1 cellular context compared by ENCODE assay signal in the genomic region with DNA sequence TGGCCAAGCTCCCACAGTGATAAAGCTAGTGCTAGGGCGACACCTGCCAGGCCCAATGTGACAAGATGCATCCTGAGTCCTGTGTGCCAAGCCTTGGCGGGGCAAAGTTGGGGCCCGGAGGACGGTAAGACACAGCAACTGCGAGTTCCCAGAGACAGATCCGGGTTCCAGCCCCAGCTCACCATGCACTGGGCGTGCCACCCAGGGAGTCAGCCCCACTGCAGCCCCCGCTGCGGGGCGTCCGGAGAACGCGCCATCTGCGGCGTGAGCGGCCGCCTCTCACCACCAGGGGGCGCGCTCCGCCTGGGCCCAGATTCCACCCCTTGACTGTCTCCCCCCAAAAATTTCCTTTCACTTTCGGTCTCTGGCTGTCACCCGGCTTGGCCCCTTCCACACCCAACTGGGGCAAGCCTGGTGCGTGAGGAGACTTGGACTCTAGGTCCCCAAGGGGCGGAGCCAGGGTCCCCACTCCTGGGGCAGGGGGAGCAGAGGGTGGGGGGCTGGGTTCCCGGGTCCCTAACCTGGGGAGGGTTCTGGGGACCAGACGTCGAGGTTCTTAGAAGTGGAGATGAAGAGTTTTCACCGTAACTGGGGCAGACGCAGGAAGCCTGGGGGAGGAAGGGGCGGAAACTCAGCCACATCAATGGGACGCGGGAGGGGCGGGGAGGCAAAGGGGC.
TF ChIP-seq lines count a peak whose summit lies in the region.

A gene with protein sequence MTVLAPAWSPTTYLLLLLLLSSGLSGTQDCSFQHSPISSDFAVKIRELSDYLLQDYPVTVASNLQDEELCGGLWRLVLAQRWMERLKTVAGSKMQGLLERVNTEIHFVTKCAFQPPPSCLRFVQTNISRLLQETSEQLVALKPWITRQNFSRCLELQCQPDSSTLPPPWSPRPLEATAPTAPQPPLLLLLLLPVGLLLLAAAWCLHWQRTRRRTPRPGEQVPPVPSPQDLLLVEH (plus strand): TSS at position 348 of the 677 bp plus-strand sequence. CDS start 425 bp downstream, outside the sequence.

TF ChIP-seq in HepG2, 621 proteins besides CTCF, POLR2A, EP300 and RAD21 (continued from another document and continues in another):
- TF ChIP-seq, protein P1, sequence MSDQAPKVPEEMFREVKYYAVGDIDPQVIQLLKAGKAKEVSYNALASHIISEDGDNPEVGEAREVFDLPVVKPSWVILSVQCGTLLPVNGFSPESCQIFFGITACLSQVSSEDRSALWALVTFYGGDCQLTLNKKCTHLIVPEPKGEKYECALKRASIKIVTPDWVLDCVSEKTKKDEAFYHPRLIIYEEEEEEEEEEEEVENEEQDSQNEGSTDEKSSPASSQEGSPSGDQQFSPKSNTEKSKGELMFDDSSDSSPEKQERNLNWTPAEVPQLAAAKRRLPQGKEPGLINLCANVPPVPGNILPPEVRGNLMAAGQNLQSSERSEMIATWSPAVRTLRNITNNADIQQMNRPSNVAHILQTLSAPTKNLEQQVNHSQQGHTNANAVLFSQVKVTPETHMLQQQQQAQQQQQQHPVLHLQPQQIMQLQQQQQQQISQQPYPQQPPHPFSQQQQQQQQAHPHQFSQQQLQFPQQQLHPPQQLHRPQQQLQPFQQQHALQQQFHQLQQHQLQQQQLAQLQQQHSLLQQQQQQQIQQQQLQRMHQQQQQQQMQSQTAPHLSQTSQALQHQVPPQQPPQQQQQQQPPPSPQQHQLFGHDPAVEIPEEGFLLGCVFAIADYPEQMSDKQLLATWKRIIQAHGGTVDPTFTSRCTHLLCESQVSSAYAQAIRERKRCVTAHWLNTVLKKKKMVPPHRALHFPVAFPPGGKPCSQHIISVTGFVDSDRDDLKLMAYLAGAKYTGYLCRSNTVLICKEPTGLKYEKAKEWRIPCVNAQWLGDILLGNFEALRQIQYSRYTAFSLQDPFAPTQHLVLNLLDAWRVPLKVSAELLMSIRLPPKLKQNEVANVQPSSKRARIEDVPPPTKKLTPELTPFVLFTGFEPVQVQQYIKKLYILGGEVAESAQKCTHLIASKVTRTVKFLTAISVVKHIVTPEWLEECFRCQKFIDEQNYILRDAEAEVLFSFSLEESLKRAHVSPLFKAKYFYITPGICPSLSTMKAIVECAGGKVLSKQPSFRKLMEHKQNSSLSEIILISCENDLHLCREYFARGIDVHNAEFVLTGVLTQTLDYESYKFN (CRISPR knock-in tag; conservative IDR thresholded peaks at IDR 0.05): 0 out of 2 replicates have a peak, but pooled peaks have one; percentile 31
- TF ChIP-seq, protein P2, sequence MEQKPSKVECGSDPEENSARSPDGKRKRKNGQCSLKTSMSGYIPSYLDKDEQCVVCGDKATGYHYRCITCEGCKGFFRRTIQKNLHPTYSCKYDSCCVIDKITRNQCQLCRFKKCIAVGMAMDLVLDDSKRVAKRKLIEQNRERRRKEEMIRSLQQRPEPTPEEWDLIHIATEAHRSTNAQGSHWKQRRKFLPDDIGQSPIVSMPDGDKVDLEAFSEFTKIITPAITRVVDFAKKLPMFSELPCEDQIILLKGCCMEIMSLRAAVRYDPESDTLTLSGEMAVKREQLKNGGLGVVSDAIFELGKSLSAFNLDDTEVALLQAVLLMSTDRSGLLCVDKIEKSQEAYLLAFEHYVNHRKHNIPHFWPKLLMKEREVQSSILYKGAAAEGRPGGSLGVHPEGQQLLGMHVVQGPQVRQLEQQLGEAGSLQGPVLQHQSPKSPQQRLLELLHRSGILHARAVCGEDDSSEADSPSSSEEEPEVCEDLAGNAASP (CRISPR knock-in tag; IDR thresholded peaks at IDR 0.05; ENCODE audit: borderline replicate concordance): peak; percentile 50; the same call in 1 of the 2 replicates
- TF ChIP-seq GABPB1 (CRISPR knock-in tag; IDR thresholded peaks at IDR 0.05) (peak; percentile 69; the same call in 1 of the 2 replicates), REPIN1 (CRISPR knock-in tag; IDR thresholded peaks at IDR 0.05; ENCODE audit: borderline replicate concordance, low read depth) (0 out of 2 replicates have a peak, but pooled peaks have one; percentile 26), ASH2L (IDR thresholded peaks at IDR 0.05; ENCODE audit: insufficient read length, low read depth, low read length) (peak; percentile 59), HCFC1 (IDR thresholded peaks at IDR 0.05; ENCODE audit: low read depth, low read length) (no peak), ZNF83 (CRISPR knock-in tag; IDR thresholded peaks at IDR 0.05; ENCODE audit: borderline replicate concordance) (0 out of 2 replicates have a peak, but pooled peaks have one; percentile 34), ZNF317 (CRISPR knock-in tag; IDR thresholded peaks at IDR 0.05) (no peak), NFKB2 (CRISPR knock-in tag; IDR thresholded peaks at IDR 0.05; ENCODE audit: borderline replicate concordance) (no peak), GATAD2A (CRISPR knock-in tag; IDR thresholded peaks at IDR 0.05) (peak; percentile 49; the same call in 1 of the 2 replicates), ZBTB7B (CRISPR knock-in tag; IDR thresholded peaks at IDR 0.05) (peak; percentile 78), SIN3B (IDR thresholded peaks at IDR 0.05; ENCODE audit: low read length) (no peak), ETV5 (CRISPR knock-in tag; IDR thresholded peaks at IDR 0.05; ENCODE audit: borderline replicate concordance) (0 out of 2 replicates have a peak, but pooled peaks have one; percentile 12), KLF13 (CRISPR knock-in tag; IDR thresholded peaks at IDR 0.05) (0 out of 2 replicates have a peak, but pooled peaks have one; percentile 49), ZFX (CRISPR knock-in tag; IDR thresholded peaks at IDR 0.05; ENCODE audit: low read depth) (peak; percentile 65), TEAD3 (CRISPR knock-in tag; optimal IDR thresholded peaks at IDR 0.05; ENCODE audit: borderline replicate concordance) (peak; percentile 59), PITX1 (CRISPR knock-in tag; IDR thresholded peaks at IDR 0.05) (peak; percentile 48; the same call in 1 of the 2 replicates), ZNF788 (CRISPR knock-in tag; IDR thresholded peaks at IDR 0.05; ENCODE audit: borderline replicate concordance) (peak; percentile 61; the same call in 1 of the 2 replicates), HDAC2 (CRISPR knock-in tag; IDR thresholded peaks at IDR 0.05) (peak; percentile 50), ARNTL (CRISPR knock-in tag; IDR thresholded peaks at IDR 0.05) (peak; percentile 41; the same call in 1 of the 2 replicates), GPN1 (CRISPR knock-in tag; IDR thresholded peaks at IDR 0.05; ENCODE audit: borderline replicate concordance) (peak; percentile 74; the same call in 1 of the 2 replicates), HDAC1 (CRISPR knock-in tag; IDR thresholded peaks at IDR 0.05) (peak; percentile 58)
- TF ChIP-seq, protein P3, sequence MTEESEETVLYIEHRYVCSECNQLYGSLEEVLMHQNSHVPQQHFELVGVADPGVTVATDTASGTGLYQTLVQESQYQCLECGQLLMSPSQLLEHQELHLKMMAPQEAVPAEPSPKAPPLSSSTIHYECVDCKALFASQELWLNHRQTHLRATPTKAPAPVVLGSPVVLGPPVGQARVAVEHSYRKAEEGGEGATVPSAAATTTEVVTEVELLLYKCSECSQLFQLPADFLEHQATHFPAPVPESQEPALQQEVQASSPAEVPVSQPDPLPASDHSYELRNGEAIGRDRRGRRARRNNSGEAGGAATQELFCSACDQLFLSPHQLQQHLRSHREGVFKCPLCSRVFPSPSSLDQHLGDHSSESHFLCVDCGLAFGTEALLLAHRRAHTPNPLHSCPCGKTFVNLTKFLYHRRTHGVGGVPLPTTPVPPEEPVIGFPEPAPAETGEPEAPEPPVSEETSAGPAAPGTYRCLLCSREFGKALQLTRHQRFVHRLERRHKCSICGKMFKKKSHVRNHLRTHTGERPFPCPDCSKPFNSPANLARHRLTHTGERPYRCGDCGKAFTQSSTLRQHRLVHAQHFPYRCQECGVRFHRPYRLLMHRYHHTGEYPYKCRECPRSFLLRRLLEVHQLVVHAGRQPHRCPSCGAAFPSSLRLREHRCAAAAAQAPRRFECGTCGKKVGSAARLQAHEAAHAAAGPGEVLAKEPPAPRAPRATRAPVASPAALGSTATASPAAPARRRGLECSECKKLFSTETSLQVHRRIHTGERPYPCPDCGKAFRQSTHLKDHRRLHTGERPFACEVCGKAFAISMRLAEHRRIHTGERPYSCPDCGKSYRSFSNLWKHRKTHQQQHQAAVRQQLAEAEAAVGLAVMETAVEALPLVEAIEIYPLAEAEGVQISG (CRISPR knock-in tag; IDR thresholded peaks at IDR 0.05): peak; percentile 85
- TF ChIP-seq, protein P4, sequence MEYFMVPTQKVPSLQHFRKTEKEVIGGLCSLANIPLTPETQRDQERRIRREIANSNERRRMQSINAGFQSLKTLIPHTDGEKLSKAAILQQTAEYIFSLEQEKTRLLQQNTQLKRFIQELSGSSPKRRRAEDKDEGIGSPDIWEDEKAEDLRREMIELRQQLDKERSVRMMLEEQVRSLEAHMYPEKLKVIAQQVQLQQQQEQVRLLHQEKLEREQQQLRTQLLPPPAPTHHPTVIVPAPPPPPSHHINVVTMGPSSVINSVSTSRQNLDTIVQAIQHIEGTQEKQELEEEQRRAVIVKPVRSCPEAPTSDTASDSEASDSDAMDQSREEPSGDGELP (IDR thresholded peaks at IDR 0.05; ENCODE audit: borderline replicate concordance, low read depth): peak; percentile 38; the same call in 1 of the 2 replicates
- TF ChIP-seq, protein P5, sequence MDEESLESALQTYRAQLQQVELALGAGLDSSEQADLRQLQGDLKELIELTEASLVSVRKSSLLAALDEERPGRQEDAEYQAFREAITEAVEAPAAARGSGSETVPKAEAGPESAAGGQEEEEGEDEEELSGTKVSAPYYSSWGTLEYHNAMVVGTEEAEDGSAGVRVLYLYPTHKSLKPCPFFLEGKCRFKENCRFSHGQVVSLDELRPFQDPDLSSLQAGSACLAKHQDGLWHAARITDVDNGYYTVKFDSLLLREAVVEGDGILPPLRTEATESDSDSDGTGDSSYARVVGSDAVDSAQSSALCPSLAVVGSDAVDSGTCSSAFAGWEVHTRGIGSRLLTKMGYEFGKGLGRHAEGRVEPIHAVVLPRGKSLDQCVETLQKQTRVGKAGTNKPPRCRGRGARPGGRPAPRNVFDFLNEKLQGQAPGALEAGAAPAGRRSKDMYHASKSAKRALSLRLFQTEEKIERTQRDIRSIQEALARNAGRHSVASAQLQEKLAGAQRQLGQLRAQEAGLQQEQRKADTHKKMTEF (CRISPR knock-in tag; IDR thresholded peaks at IDR 0.05): peak; percentile 42; the same call in 1 of the 2 replicates
- TF ChIP-seq, protein P6, sequence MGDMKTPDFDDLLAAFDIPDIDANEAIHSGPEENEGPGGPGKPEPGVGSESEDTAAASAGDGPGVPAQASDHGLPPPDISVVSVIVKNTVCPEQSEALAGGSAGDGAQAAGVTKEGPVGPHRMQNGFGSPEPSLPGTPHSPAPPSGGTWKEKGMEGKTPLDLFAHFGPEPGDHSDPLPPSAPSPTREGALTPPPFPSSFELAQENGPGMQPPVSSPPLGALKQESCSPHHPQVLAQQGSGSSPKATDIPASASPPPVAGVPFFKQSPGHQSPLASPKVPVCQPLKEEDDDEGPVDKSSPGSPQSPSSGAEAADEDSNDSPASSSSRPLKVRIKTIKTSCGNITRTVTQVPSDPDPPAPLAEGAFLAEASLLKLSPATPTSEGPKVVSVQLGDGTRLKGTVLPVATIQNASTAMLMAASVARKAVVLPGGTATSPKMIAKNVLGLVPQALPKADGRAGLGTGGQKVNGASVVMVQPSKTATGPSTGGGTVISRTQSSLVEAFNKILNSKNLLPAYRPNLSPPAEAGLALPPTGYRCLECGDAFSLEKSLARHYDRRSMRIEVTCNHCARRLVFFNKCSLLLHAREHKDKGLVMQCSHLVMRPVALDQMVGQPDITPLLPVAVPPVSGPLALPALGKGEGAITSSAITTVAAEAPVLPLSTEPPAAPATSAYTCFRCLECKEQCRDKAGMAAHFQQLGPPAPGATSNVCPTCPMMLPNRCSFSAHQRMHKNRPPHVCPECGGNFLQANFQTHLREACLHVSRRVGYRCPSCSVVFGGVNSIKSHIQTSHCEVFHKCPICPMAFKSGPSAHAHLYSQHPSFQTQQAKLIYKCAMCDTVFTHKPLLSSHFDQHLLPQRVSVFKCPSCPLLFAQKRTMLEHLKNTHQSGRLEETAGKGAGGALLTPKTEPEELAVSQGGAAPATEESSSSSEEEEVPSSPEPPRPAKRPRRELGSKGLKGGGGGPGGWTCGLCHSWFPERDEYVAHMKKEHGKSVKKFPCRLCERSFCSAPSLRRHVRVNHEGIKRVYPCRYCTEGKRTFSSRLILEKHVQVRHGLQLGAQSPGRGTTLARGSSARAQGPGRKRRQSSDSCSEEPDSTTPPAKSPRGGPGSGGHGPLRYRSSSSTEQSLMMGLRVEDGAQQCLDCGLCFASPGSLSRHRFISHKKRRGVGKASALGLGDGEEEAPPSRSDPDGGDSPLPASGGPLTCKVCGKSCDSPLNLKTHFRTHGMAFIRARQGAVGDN (CRISPR knock-in tag; IDR thresholded peaks at IDR 0.05): peak; percentile 75
- TF ChIP-seq, protein P7, sequence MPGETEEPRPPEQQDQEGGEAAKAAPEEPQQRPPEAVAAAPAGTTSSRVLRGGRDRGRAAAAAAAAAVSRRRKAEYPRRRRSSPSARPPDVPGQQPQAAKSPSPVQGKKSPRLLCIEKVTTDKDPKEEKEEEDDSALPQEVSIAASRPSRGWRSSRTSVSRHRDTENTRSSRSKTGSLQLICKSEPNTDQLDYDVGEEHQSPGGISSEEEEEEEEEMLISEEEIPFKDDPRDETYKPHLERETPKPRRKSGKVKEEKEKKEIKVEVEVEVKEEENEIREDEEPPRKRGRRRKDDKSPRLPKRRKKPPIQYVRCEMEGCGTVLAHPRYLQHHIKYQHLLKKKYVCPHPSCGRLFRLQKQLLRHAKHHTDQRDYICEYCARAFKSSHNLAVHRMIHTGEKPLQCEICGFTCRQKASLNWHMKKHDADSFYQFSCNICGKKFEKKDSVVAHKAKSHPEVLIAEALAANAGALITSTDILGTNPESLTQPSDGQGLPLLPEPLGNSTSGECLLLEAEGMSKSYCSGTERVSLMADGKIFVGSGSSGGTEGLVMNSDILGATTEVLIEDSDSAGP (CRISPR knock-in tag; IDR thresholded peaks at IDR 0.05; ENCODE audit: borderline replicate concordance): peak; percentile 72; the same call in 1 of the 2 replicates
- TF ChIP-seq, protein P8, sequence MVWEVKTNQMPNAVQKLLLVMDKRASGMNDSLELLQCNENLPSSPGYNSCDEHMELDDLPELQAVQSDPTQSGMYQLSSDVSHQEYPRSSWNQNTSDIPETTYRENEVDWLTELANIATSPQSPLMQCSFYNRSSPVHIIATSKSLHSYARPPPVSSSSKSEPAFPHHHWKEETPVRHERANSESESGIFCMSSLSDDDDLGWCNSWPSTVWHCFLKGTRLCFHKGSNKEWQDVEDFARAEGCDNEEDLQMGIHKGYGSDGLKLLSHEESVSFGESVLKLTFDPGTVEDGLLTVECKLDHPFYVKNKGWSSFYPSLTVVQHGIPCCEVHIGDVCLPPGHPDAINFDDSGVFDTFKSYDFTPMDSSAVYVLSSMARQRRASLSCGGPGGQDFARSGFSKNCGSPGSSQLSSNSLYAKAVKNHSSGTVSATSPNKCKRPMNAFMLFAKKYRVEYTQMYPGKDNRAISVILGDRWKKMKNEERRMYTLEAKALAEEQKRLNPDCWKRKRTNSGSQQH (CRISPR knock-in tag; IDR thresholded peaks at IDR 0.05; ENCODE audit: low read depth): peak; percentile 84; the same call in 1 of the 2 replicates
